11 cellular contexts compared by ENCODE assay signal in the genomic region with DNA sequence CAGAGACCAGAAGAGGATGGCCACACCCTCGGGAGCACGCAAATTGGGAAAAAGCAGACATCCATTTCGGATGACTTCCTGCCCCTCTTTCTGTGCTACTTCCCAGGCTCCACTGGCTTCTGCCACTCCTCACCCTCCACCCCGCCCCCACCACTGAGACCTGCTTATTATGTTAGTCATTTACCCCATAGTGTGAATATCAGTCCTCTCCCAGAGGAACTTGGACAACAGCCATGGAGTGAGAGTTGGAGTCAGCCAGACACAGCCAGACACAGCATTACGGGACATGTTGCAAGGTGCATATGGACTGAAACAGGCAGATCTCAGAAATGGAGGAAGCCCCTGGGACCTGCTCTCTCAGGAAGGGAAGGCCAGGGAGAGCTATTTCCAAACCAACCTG. TPM values are rescaled to one million over a fixed set of nuclear protein-coding genes. Genes with fewer than 3 reads are reported as not detected.
DNase-seq lines count a peak whose midpoint lies in the region; ATAC-seq, FAIRE-seq and TF ChIP-seq lines count a peak whose summit lies in the region.
"Had no signal": no experiment of that assay in that cellular context is flagged by ENCODE, and none has a peak within 500 bp of the region (broad histone marks: within the 10 kb centered on the region; RNA-seq: fewer than 3 reads in every experiment).

No MANE protein-coding gene starts in this region.

- no peak for TF ChIP-seq EP300 in HepG2 (IDR thresholded peaks at IDR 0.05; ENCODE audit: low read depth in 2 of 2, low read length in 2 of 2)
- no peak for TF ChIP-seq EP300 in HepG2 (CRISPR knock-in tag; IDR thresholded peaks at IDR 0.05; ENCODE audit: borderline replicate concordance)

- no peaks in the 10 kb centered on the region for H3K9me3 ChIP-seq in right lobe of liver
- H3K9me3 ChIP-seq in HepG2 (ENCODE audit: low read length) = no peaks in the 10 kb centered on the region
- H3K9me3 ChIP-seq in upper lobe of right lung = no peaks in the 10 kb centered on the region

- FAIRE-seq in HepG2 (lab: Jason Lieb, UNC) = no peak
- FAIRE-seq: GM12892 had no signal

- CTCF ChIA-PET in HepG2 (lab: Yijun Ruan, JAX; ENCODE audit: low intra/inter-chr PET ratio, low total read pairs) = no interaction called here

- in situ Hi-C loops in HepG2 (cut with HindIII; ENCODE audit: extremely low pct_ligation_motif_present, low pct_unique_long_range_greater_than_20kb) = no loop called here
- in situ Hi-C loops in brain microvascular endothelial cell (cut with HindIII; ENCODE audit: low pct_ligation_motif_present, low sequenced_read_pairs) = no loop called here

- H3K36me3 ChIP-seq in right lobe of liver (no peaks in the 10 kb centered on the region), HepG2 (replicated peaks in 1 of 2; ENCODE audit: control insufficient read depth in 1 of 2, insufficient read depth in 2 of 2, low read length in 2 of 2) (peaks cover 1 to 9% of the 10 kb centered on the region in 2 experiments; a peak in 3 of 5 replicates), brain microvascular endothelial cell (replicated peaks) (no peaks in the 10 kb centered on the region), upper lobe of right lung (no peaks in the 10 kb centered on the region)

- no peak overlapping the region for H3K4me2 ChIP-seq in HepG2 (ENCODE audit: low read depth, low read length)
- H3K4me2 ChIP-seq: smooth muscle cell had no signal

- H3K27ac ChIP-seq in right lobe of liver (peak overlapping the region in 2 of 3 donors; percentile 37 to 70), HepG2 (ENCODE audit: extremely low read length, insufficient read depth, low read length) (no peak overlapping the region), brain microvascular endothelial cell (peak overlapping the region; percentile 59), upper lobe of right lung (no peak overlapping the region)

- TF ChIP-seq CTCF in right lobe of liver (IDR thresholded peaks at IDR 0.05) = no peak
- no peak for TF ChIP-seq CTCF in HepG2 (CRISPR knock-in tag; IDR thresholded peaks at IDR 0.05)
- no peak for TF ChIP-seq CTCF in brain microvascular endothelial cell (IDR thresholded peaks at IDR 0.05; ENCODE audit: low read depth, low read length, missing control alignments)
- TF ChIP-seq CTCF in upper lobe of right lung (IDR thresholded peaks at IDR 0.05) = no peak

- peaks cover 19% of the 10 kb centered on the region for H3K79me2 ChIP-seq in HepG2 (ENCODE audit: insufficient read depth, low read length)

- DNase-seq in right lobe of liver = peak in 1 of 3 donors; percentile 53
- no peak for DNase-seq in HepG2 (ENCODE audit: low spot score)
- peak; percentile 95 for DNase-seq in brain microvascular endothelial cell
- no peak for DNase-seq in left ventricle myocardium superior
- no peak for DNase-seq in upper lobe of right lung
- DNase-seq in NCI-H1436 (lab: John Stamatoyannopoulos, UW) = no peak
- DNase-seq in DMS114 treated with DMSO at 0.1 percent for 48 hours (lab: John Stamatoyannopoulos, UW; ENCODE audit: unreplicated experiment) = no peak
- no peak for DNase-seq in HUDEP-2 (lab: John Stamatoyannopoulos, UW; ENCODE audit: unreplicated experiment in 76 of 76)
- DNase-seq: stimulated activated naive B cell treated with anti-CD40 and anti-IgM and Interleukin-4, amounts not matched to agents 10 μg/mL and 1 μg/mL and 100 μg/mL, for 72 hours had no signal

- ATAC-seq in right lobe of liver = peak; percentile 2 to 68 (median 22)
- ATAC-seq in HepG2 = no peak
- ATAC-seq in left ventricle myocardium superior = peak; percentile 30
- ATAC-seq in upper lobe of right lung = peak; percentile 8
- ATAC-seq: stimulated activated naive B cell treated with anti-CD40 and anti-IgM and Interleukin-4, amounts not matched to agents 10 μg/mL and 1 μg/mL and 100 μg/mL, for 72 hours had no signal

- no peak overlapping the region for H2AFZ ChIP-seq in HepG2 (ENCODE audit: low read length)

- peaks cover 0 to 25% (median 13%) of the 10 kb centered on the region in 4 donors for H3K4me1 ChIP-seq in right lobe of liver
- H3K4me1 ChIP-seq in HepG2 (ENCODE audit: insufficient read depth, low read length) = peaks cover 26% of the 10 kb centered on the region
- H3K4me1 ChIP-seq in upper lobe of right lung = no peaks in the 10 kb centered on the region

- no peak for TF ChIP-seq RAD21 in HepG2 (CRISPR knock-in tag; IDR thresholded peaks at IDR 0.05)

- H3K27me3 ChIP-seq in right lobe of liver = no peaks in the 10 kb centered on the region
- H3K27me3 ChIP-seq in HepG2 (ENCODE audit: control insufficient read depth in 1 of 2, insufficient read depth in 2 of 2, low read length in 2 of 2) = no peaks in the 10 kb centered on the region
- H3K27me3 ChIP-seq in brain microvascular endothelial cell (replicated peaks) = no peaks in the 10 kb centered on the region
- H3K27me3 ChIP-seq in upper lobe of right lung = no peaks in the 10 kb centered on the region

- no peak overlapping the region for H3K9ac ChIP-seq in HepG2 (ENCODE audit: insufficient read depth, low read depth, low read length)

- H3K4me3 ChIP-seq in right lobe of liver = no peak overlapping the region
- no peak overlapping the region for H3K4me3 ChIP-seq in HepG2 (replicated peaks in 1 of 3; ENCODE audit: insufficient read depth in 1 of 3, low read depth in 2 of 3, low read length in 3 of 3)
- no peak overlapping the region for H3K4me3 ChIP-seq in brain microvascular endothelial cell (ENCODE audit: low read depth, low read length)
- H3K4me3 ChIP-seq in upper lobe of right lung = no peak overlapping the region
- H3K4me3 ChIP-seq: smooth muscle cell had no signal

- TF ChIP-seq POLR2A in right lobe of liver (IDR thresholded peaks at IDR 0.05) (no peak), HepG2 (IDR thresholded peaks at IDR 0.05; ENCODE audit: insufficient read depth in 1 of 2, low read depth in 2 of 2, low read length in 2 of 2) (no peak)

- intact Hi-C loops in right lobe of liver (cut with DNase I) (no loop called here), HepG2 (cut with micrococcal nuclease; ENCODE audit: unreplicated experiment) (no loop called here), left ventricle myocardium superior (cut with micrococcal nuclease) (no loop called here), upper lobe of right lung (cut with DNase I) (no loop called here)

- POLR2A ChIA-PET in HepG2 (lab: Yijun Ruan, JAX) = interaction anchor here (0.8 kb wide), 1 partner anchor 14 kb away, joined by 3 read pairs; no protein-coding TSS in a partner anchor

- WGBS in right lobe of liver (ENCODE audit: insufficient coverage, low coverage, low lambda C conversion rate, missing lambda C conversion rate) = 40% methylated on average over 2 of the region's 5 CpGs
- WGBS in HepG2 (ENCODE audit: low lambda C conversion rate) = 94% methylated on average over 5 of the region's 5 CpGs

- H4K20me1 ChIP-seq in HepG2 (ENCODE audit: insufficient read depth, low read length) = no peaks in the 10 kb centered on the region

- no TSS peak for BruUV-seq in HepG2 (replicated peaks; lab: Mats Ljungman, UMichigan)

TF ChIP-seq in HepG2, 621 proteins besides CTCF, POLR2A, EP300 and RAD21 (continues in another document):
- TF ChIP-seq, protein P1, sequence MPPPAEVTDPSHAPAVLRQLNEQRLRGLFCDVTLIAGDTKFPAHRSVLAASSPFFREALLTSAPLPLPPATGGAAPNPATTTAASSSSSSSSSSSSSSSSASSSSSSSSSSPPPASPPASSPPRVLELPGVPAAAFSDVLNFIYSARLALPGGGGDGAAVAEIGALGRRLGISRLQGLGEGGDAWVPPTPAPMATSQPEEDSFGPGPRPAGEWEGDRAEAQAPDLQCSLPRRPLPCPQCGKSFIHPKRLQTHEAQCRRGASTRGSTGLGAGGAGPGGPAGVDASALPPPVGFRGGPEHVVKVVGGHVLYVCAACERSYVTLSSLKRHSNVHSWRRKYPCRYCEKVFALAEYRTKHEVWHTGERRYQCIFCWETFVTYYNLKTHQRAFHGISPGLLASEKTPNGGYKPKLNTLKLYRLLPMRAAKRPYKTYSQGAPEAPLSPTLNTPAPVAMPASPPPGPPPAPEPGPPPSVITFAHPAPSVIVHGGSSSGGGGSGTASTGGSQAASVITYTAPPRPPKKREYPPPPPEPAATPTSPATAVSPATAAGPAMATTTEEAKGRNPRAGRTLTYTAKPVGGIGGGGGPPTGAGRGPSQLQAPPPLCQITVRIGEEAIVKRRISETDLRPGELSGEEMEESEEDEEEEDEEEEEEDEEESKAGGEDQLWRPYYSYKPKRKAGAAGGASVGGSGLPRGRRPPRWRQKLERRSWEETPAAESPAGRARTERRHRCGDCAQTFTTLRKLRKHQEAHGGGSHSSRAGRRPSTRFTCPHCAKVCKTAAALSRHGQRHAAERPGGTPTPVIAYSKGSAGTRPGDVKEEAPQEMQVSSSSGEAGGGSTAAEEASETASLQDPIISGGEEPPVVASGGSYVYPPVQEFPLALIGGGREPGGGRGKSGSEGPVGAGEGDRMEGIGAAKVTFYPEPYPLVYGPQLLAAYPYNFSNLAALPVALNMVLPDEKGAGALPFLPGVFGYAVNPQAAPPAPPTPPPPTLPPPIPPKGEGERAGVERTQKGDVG (CRISPR knock-in tag; IDR thresholded peaks at IDR 0.05; ENCODE audit: borderline replicate concordance) = no peak

RNA-seq across cellular contexts. Expression of a gene that starts 51.8 kb away (rescaled TPM):
- total RNA-seq in right lobe of liver (10 to 100 TPM; 29.0 to 60.6 (median 43.1) TPM), HepG2 (2016; rRNA removed; fragmentation: Illumina TruSeq; extraction: Trizol) (13.1 and 18.2 TPM in 2 replicates), left ventricle myocardium superior (59.9 TPM), upper lobe of right lung (72.4 TPM)
- total RNA-seq in HepG2 (2016; cell fraction: cytosol; rRNA removed; fragmentation: Illumina TruSeq; extraction: Trizol; ENCODE audit: low read depth) = 4.1 and 4.9 TPM in 2 replicates
- 10.5 and 19.8 TPM in 2 replicates for total RNA-seq in HepG2 (2016; cell fraction: insoluble cytoplasmic fraction; rRNA removed; fragmentation: Illumina TruSeq; extraction: Trizol)
- 7.0 and 7.8 TPM in 2 replicates for total RNA-seq in HepG2 (2016; cell fraction: membrane; rRNA removed; fragmentation: Illumina TruSeq; extraction: Trizol)
- 22.7 and 28.6 TPM in 2 replicates for total RNA-seq in HepG2 (2016; cell fraction: nucleus; rRNA removed; fragmentation: Illumina TruSeq; extraction: Trizol)
- 22.1 and 28.0 TPM in 2 replicates for polyA plus RNA-seq in HepG2 (2011; rRNA removed)
- polyA plus RNA-seq in HepG2 (2011; cell fraction: cytosol; rRNA removed) = 5.6 and 9.5 TPM in 2 replicates
- 92.5 and 147 TPM in 2 replicates for polyA plus RNA-seq in HepG2 (2011; cell fraction: nucleus; rRNA removed)
- polyA plus RNA-seq in HepG2 (2012) = 14.2 and 17.3 TPM in 2 replicates
- polyA plus RNA-seq in HepG2 (2016; cell fraction: cytosol; fragmentation: Illumina TruSeq; extraction: Trizol; ENCODE audit: low read depth) = 2.1 and 2.2 TPM in 2 replicates
- polyA plus RNA-seq in HepG2 (2016; cell fraction: insoluble cytoplasmic fraction; fragmentation: Illumina TruSeq; extraction: Trizol; ENCODE audit: low read depth) = 12.5 and 14.6 TPM in 2 replicates
- 6.0 and 6.2 TPM in 2 replicates for polyA plus RNA-seq in HepG2 (2016; cell fraction: membrane; fragmentation: Illumina TruSeq; extraction: Trizol; ENCODE audit: low read depth)
- polyA plus RNA-seq in HepG2 (2016; cell fraction: nucleus; fragmentation: Illumina TruSeq; extraction: Trizol; ENCODE audit: insufficient read depth, low read depth) = 62.2 and 63.8 TPM in 2 replicates
- 14.1 and 41.2 TPM in 2 replicates for polyA minus RNA-seq in HepG2 (2011; rRNA and poly(A)+ RNA removed; ENCODE audit: low replicate concordance)
- 7.6 and 10.5 TPM in 2 replicates for polyA minus RNA-seq in HepG2 (2011; cell fraction: cytosol; rRNA and poly(A)+ RNA removed)
- polyA minus RNA-seq in HepG2 (2011; cell fraction: nucleus; rRNA and poly(A)+ RNA removed) = 27.8 and 33.2 TPM in 2 replicates

Comparison
In these comparisons a context has a peak if more than half of its experiments do, and no peak if none do; other contexts are left out.
1. H3K27ac ChIP-seq: peak in right lobe of liver (2 of 3) and brain microvascular endothelial cell (single experiment); none in HepG2 (single experiment) and upper lobe of right lung (single experiment).